8 cellular contexts compared by ENCODE assay signal in genomic region chr18:10524507-10525425, GRCh38. TPM values are rescaled to one million over a fixed set of nuclear protein-coding genes. Genes with fewer than 3 reads are reported as not detected.
DNase-seq lines count a peak whose midpoint lies in the region; ATAC-seq and TF ChIP-seq lines count a peak whose summit lies in the region.

No MANE protein-coding gene starts in this region.

- no peak overlapping the region for H4K91ac ChIP-seq in trophoblast cell (ENCODE audit: low read depth, low read length)

- H4K8ac ChIP-seq in trophoblast cell (ENCODE audit: low read depth, low read length), result peak overlapping the region; percentile 26

- no peak overlapping the region for H2AK5ac ChIP-seq in trophoblast cell (ENCODE audit: low read length)

- H3K18ac ChIP-seq in trophoblast cell (ENCODE audit: low read length), result no peak overlapping the region

- DNase-seq in trophoblast cell (peak in 1 of 2 donors; percentile 17), prostate gland (ENCODE audit: low spot score) (no peak), NCI-H146 (lab: John Stamatoyannopoulos, UW) (no peak)

- H3K79me1 ChIP-seq in trophoblast cell (ENCODE audit: low read length), result peaks cover 7% of the 10 kb centered on the region

- H3K9me3 ChIP-seq in OCI-LY3 (ENCODE audit: insufficient read depth, low read length), result no peaks in the 10 kb centered on the region
- no peaks in the 10 kb centered on the region for H3K9me3 ChIP-seq in endocrine pancreas (ENCODE audit: control insufficient read depth, low read length)
- peaks cover 2% of the 10 kb centered on the region for H3K9me3 ChIP-seq in trophoblast cell (ENCODE audit: insufficient read depth, low read depth, low read length)
- no peaks in the 10 kb centered on the region for H3K9me3 ChIP-seq in prostate gland

- intact Hi-C loops in prostate gland (cut with DNase I), result loop anchor here (10.0 kb wide), 2 partner anchors 720 to 820 kb away; partner anchors contain the start of gene RAB31

- H3K79me2 ChIP-seq in OCI-LY3 (ENCODE audit: low read length) (peaks cover 36% of the 10 kb centered on the region), trophoblast cell (ENCODE audit: control insufficient read depth, insufficient read depth, low read length, poor library complexity) (peaks cover 7% of the 10 kb centered on the region)

- TF ChIP-seq POLR2A in prostate gland (IDR thresholded peaks at IDR 0.05), result no peak

- H4K20me1 ChIP-seq in OCI-LY3 (ENCODE audit: insufficient read depth, low read length), result peaks cover 22% of the 10 kb centered on the region; the same call in 1 of the 2 replicates

- TF ChIP-seq CTCF in OCI-LY3 (IDR thresholded peaks at IDR 0.05; ENCODE audit: low read depth, low read length), result no peak
- TF ChIP-seq CTCF in prostate gland (IDR thresholded peaks at IDR 0.05), result no peak

- H2BK120ac ChIP-seq in trophoblast cell (ENCODE audit: insufficient read depth, low read length, poor library complexity), result no peak overlapping the region

- H3K4ac ChIP-seq in trophoblast cell (ENCODE audit: low read depth, low read length), result no peak overlapping the region

- no peak overlapping the region for H2BK12ac ChIP-seq in trophoblast cell (ENCODE audit: low read length)

- H3K9ac ChIP-seq in OCI-LY3 (ENCODE audit: low read length) (peak overlapping the region; percentile 26; the same call in 1 of the 2 replicates), endocrine pancreas (ENCODE audit: control insufficient read depth, insufficient read depth, low read length) (no peak overlapping the region), trophoblast cell (ENCODE audit: low read length) (no peak overlapping the region)

- H3K27me3 ChIP-seq in OCI-LY3 (ENCODE audit: low read depth, low read length) (peaks cover 12% of the 10 kb centered on the region), endocrine pancreas (ENCODE audit: control insufficient read depth, insufficient read depth, low read length) (no peaks in the 10 kb centered on the region), trophoblast cell (ENCODE audit: insufficient read depth, low read length) (no peaks in the 10 kb centered on the region), prostate gland (replicated peaks; ENCODE audit: insufficient read depth) (no peaks in the 10 kb centered on the region)

- H2BK5ac ChIP-seq in trophoblast cell (ENCODE audit: low read depth, low read length, poor library complexity), result no peak overlapping the region

- H3K23ac ChIP-seq in trophoblast cell (ENCODE audit: low read length), result no peak overlapping the region

- no CpG with 5 or more reads among the region's 11 CpGs for WGBS in trophoblast cell (ENCODE audit: extremely low coverage, insufficient coverage, insufficient read length)
- 61% methylated on average over 11 of the region's 11 CpGs for WGBS in prostate gland

- no peak for ATAC-seq in HG03045 (IDR thresholded peaks at IDR 0.05; ENCODE audit: unreplicated experiment)
- no peak for ATAC-seq in HG03442 (IDR thresholded peaks at IDR 0.05; ENCODE audit: unreplicated experiment)

- no peak overlapping the region for H3K14ac ChIP-seq in trophoblast cell (ENCODE audit: low read length)

- H4K12ac ChIP-seq in trophoblast cell (ENCODE audit: low read depth, low read length), result no peak overlapping the region

- H3K4me2 ChIP-seq in OCI-LY3 (ENCODE audit: low read length) (peak overlapping the region; percentile 70), trophoblast cell (ENCODE audit: low read length) (peak overlapping the region; percentile 53)

- 0 out of 2 replicates have a peak overlapping the region, but pooled peaks have one; percentile 7 for H3K4me3 ChIP-seq in GM08714 (ENCODE audit: low read length)
- H3K4me3 ChIP-seq in OCI-LY3 (ENCODE audit: low read length), result peak overlapping the region; percentile 86
- peak overlapping the region; percentile 90 for H3K4me3 ChIP-seq in endocrine pancreas (ENCODE audit: control insufficient read depth, insufficient read depth, low read length)
- H3K4me3 ChIP-seq in trophoblast cell (ENCODE audit: low read depth, low read length), result no peak overlapping the region
- H3K4me3 ChIP-seq in prostate gland, result no peak overlapping the region

- H3K4me1 ChIP-seq in OCI-LY3 (ENCODE audit: low read length), result peaks cover 30% of the 10 kb centered on the region
- peaks cover 14% of the 10 kb centered on the region for H3K4me1 ChIP-seq in endocrine pancreas (ENCODE audit: control insufficient read depth, insufficient read depth, low read length)
- no peaks in the 10 kb centered on the region for H3K4me1 ChIP-seq in trophoblast cell (ENCODE audit: control insufficient read depth in 1 of 2, insufficient read depth in 2 of 2, low read length in 2 of 2)
- H3K4me1 ChIP-seq in prostate gland (replicated peaks), result no peaks in the 10 kb centered on the region

- H2AFZ ChIP-seq in OCI-LY3 (ENCODE audit: low read depth, low read length) (peak overlapping the region; percentile 75), trophoblast cell (ENCODE audit: insufficient read depth, low read length, poor library complexity) (no peak overlapping the region)

- H3K27ac ChIP-seq in OCI-LY3 (ENCODE audit: low read length) (no peak overlapping the region), trophoblast cell (ENCODE audit: low read depth, low read length) (no peak overlapping the region), prostate gland (no peak overlapping the region)

- H3K36me3 ChIP-seq in OCI-LY3 (replicated peaks; ENCODE audit: low read depth, low read length), result no peaks in the 10 kb centered on the region
- no peaks in the 10 kb centered on the region for H3K36me3 ChIP-seq in endocrine pancreas (ENCODE audit: control insufficient read depth, insufficient read depth, low read length)
- no peaks in the 10 kb centered on the region for H3K36me3 ChIP-seq in trophoblast cell (ENCODE audit: control insufficient read depth in 1 of 2, insufficient read depth in 2 of 2, low read length in 2 of 2)
- no peaks in the 10 kb centered on the region for H3K36me3 ChIP-seq in prostate gland

RNA-seq across cellular contexts. Expression of gene NAPG, which starts 1.1 kb away (rescaled TPM):
- 15.8 and 16.5 TPM in 2 replicates for polyA plus RNA-seq in trophoblast cell (2013)
- 10 to 100 TPM; 23.2 to 47.5 TPM for total RNA-seq in prostate gland

Comparison
In these comparisons a context has a peak if more than half of its experiments do, and no peak if none do; other contexts are left out.
1. H3K4me3 ChIP-seq: peak in GM08714 (single experiment), OCI-LY3 (single experiment) and endocrine pancreas (single experiment); none in trophoblast cell (single experiment) and prostate gland (0 of 2).